In genomic region chr20:1855113-1855512, GRCh38 we compare ENCODE assay signal across 1 cellular context.
TF ChIP-seq lines count a peak whose summit lies in the region.

No MANE protein-coding gene starts in this region.

TF ChIP-seq in HepG2, 621 proteins besides CTCF, POLR2A, EP300 and RAD21 (continued from another document and continues in another):
- TF ChIP-seq, protein P1, sequence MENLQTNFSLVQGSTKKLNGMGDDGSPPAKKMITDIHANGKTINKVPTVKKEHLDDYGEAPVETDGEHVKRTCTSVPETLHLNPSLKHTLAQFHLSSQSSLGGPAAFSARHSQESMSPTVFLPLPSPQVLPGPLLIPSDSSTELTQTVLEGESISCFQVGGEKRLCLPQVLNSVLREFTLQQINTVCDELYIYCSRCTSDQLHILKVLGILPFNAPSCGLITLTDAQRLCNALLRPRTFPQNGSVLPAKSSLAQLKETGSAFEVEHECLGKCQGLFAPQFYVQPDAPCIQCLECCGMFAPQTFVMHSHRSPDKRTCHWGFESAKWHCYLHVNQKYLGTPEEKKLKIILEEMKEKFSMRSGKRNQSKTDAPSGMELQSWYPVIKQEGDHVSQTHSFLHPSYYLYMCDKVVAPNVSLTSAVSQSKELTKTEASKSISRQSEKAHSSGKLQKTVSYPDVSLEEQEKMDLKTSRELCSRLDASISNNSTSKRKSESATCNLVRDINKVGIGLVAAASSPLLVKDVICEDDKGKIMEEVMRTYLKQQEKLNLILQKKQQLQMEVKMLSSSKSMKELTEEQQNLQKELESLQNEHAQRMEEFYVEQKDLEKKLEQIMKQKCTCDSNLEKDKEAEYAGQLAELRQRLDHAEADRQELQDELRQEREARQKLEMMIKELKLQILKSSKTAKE (CRISPR knock-in tag; IDR thresholded peaks at IDR 0.05; ENCODE audit: borderline replicate concordance) = no peak
- 0 out of 2 replicates have a peak, but pooled peaks have one; percentile 78 for TF ChIP-seq FIP1L1 (IDR thresholded peaks at IDR 0.05; ENCODE audit: borderline replicate concordance, insufficient read depth, low read depth, low read length)
- TF ChIP-seq, protein P2, sequence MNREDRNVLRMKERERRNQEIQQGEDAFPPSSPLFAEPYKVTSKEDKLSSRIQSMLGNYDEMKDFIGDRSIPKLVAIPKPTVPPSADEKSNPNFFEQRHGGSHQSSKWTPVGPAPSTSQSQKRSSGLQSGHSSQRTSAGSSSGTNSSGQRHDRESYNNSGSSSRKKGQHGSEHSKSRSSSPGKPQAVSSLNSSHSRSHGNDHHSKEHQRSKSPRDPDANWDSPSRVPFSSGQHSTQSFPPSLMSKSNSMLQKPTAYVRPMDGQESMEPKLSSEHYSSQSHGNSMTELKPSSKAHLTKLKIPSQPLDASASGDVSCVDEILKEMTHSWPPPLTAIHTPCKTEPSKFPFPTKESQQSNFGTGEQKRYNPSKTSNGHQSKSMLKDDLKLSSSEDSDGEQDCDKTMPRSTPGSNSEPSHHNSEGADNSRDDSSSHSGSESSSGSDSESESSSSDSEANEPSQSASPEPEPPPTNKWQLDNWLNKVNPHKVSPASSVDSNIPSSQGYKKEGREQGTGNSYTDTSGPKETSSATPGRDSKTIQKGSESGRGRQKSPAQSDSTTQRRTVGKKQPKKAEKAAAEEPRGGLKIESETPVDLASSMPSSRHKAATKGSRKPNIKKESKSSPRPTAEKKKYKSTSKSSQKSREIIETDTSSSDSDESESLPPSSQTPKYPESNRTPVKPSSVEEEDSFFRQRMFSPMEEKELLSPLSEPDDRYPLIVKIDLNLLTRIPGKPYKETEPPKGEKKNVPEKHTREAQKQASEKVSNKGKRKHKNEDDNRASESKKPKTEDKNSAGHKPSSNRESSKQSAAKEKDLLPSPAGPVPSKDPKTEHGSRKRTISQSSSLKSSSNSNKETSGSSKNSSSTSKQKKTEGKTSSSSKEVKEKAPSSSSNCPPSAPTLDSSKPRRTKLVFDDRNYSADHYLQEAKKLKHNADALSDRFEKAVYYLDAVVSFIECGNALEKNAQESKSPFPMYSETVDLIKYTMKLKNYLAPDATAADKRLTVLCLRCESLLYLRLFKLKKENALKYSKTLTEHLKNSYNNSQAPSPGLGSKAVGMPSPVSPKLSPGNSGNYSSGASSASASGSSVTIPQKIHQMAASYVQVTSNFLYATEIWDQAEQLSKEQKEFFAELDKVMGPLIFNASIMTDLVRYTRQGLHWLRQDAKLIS (CRISPR knock-in tag; IDR thresholded peaks at IDR 0.05) = no peak
- TF ChIP-seq HMG20A (CRISPR knock-in tag; IDR thresholded peaks at IDR 0.05; ENCODE audit: borderline replicate concordance) = peak; percentile 66
- TF ChIP-seq ZNF598 (CRISPR knock-in tag; IDR thresholded peaks at IDR 0.05; ENCODE audit: borderline replicate concordance) = no peak; the same call in 1 of the 2 replicates
- TF ChIP-seq, protein P3, sequence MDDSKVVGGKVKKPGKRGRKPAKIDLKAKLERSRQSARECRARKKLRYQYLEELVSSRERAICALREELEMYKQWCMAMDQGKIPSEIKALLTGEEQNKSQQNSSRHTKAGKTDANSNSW (CRISPR knock-in tag; IDR thresholded peaks at IDR 0.05; ENCODE audit: borderline replicate concordance) = no peak
- TF ChIP-seq ZNF703 (CRISPR knock-in tag; IDR thresholded peaks at IDR 0.05; ENCODE audit: borderline replicate concordance) = no peak
- no peak for TF ChIP-seq BRF2 (CRISPR knock-in tag; IDR thresholded peaks at IDR 0.05)
- no peak for TF ChIP-seq DR1 (CRISPR knock-in tag; IDR thresholded peaks at IDR 0.05)
- TF ChIP-seq POLR2AphosphoS5 (IDR thresholded peaks at IDR 0.05; ENCODE audit: low read depth, low read length) = no peak
- TF ChIP-seq NR0B2 (CRISPR knock-in tag; IDR thresholded peaks at IDR 0.05) = no peak
- TF ChIP-seq GPBP1L1 (CRISPR knock-in tag; IDR thresholded peaks at IDR 0.05) = no peak
- no peak for TF ChIP-seq KDM4B (CRISPR knock-in tag; IDR thresholded peaks at IDR 0.05)
- TF ChIP-seq, protein P4, sequence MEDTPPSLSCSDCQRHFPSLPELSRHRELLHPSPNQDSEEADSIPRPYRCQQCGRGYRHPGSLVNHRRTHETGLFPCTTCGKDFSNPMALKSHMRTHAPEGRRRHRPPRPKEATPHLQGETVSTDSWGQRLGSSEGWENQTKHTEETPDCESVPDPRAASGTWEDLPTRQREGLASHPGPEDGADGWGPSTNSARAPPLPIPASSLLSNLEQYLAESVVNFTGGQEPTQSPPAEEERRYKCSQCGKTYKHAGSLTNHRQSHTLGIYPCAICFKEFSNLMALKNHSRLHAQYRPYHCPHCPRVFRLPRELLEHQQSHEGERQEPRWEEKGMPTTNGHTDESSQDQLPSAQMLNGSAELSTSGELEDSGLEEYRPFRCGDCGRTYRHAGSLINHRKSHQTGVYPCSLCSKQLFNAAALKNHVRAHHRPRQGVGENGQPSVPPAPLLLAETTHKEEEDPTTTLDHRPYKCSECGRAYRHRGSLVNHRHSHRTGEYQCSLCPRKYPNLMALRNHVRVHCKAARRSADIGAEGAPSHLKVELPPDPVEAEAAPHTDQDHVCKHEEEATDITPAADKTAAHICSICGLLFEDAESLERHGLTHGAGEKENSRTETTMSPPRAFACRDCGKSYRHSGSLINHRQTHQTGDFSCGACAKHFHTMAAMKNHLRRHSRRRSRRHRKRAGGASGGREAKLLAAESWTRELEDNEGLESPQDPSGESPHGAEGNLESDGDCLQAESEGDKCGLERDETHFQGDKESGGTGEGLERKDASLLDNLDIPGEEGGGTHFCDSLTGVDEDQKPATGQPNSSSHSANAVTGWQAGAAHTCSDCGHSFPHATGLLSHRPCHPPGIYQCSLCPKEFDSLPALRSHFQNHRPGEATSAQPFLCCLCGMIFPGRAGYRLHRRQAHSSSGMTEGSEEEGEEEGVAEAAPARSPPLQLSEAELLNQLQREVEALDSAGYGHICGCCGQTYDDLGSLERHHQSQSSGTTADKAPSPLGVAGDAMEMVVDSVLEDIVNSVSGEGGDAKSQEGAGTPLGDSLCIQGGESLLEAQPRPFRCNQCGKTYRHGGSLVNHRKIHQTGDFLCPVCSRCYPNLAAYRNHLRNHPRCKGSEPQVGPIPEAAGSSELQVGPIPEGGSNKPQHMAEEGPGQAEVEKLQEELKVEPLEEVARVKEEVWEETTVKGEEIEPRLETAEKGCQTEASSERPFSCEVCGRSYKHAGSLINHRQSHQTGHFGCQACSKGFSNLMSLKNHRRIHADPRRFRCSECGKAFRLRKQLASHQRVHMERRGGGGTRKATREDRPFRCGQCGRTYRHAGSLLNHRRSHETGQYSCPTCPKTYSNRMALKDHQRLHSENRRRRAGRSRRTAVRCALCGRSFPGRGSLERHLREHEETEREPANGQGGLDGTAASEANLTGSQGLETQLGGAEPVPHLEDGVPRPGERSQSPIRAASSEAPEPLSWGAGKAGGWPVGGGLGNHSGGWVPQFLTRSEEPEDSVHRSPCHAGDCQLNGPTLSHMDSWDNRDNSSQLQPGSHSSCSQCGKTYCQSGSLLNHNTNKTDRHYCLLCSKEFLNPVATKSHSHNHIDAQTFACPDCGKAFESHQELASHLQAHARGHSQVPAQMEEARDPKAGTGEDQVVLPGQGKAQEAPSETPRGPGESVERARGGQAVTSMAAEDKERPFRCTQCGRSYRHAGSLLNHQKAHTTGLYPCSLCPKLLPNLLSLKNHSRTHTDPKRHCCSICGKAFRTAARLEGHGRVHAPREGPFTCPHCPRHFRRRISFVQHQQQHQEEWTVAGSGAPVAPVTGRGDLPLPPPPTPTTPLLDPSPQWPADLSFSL (CRISPR knock-in tag; IDR thresholded peaks at IDR 0.05) = no peak
- peak; percentile 46; the same call in 1 of the 2 replicates for TF ChIP-seq ZFP91 (CRISPR knock-in tag; IDR thresholded peaks at IDR 0.05; ENCODE audit: borderline replicate concordance)
- no peak for TF ChIP-seq ESRRA (CRISPR knock-in tag; IDR thresholded peaks at IDR 0.05; ENCODE audit: low read depth)
- no peak for TF ChIP-seq IKZF1 (IDR thresholded peaks at IDR 0.05)
- TF ChIP-seq ZSCAN20 (CRISPR knock-in tag; IDR thresholded peaks at IDR 0.05; ENCODE audit: borderline replicate concordance) = no peak
- TF ChIP-seq MAFF (IDR thresholded peaks at IDR 0.05; ENCODE audit: low read depth, low read length) = no peak
- TF ChIP-seq ZSCAN25 (CRISPR knock-in tag; IDR thresholded peaks at IDR 0.05) = no peak
- TF ChIP-seq ZNF720 (CRISPR knock-in tag; IDR thresholded peaks at IDR 0.05) = 0 out of 2 replicates have a peak, but pooled peaks have one; percentile 21
- no peak for TF ChIP-seq ZNF784 (CRISPR knock-in tag; IDR thresholded peaks at IDR 0.05; ENCODE audit: borderline replicate concordance)
- TF ChIP-seq, protein P5, sequence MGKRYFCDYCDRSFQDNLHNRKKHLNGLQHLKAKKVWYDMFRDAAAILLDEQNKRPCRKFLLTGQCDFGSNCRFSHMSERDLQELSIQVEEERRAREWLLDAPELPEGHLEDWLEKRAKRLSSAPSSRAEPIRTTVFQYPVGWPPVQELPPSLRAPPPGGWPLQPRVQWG (CRISPR knock-in tag; IDR thresholded peaks at IDR 0.05; ENCODE audit: borderline replicate concordance, low read depth) = no peak
- TF ChIP-seq FOXJ3 (CRISPR knock-in tag; IDR thresholded peaks at IDR 0.05; ENCODE audit: borderline replicate concordance) = no peak; the same call in 1 of the 2 replicates
- peak; percentile 74; the same call in 1 of the 2 replicates for TF ChIP-seq RARA (CRISPR knock-in tag; IDR thresholded peaks at IDR 0.05)
- TF ChIP-seq KMT2B (CRISPR knock-in tag; IDR thresholded peaks at IDR 0.05) = no peak
- no peak for TF ChIP-seq FOXA1 (IDR thresholded peaks at IDR 0.05)
- TF ChIP-seq FOXA1 (CRISPR knock-in tag; IDR thresholded peaks at IDR 0.05) = peak; percentile 40; the same call in 1 of the 2 replicates
- no peak for TF ChIP-seq NBN (conservative IDR thresholded peaks at IDR 0.05)
- no peak for TF ChIP-seq ZFP90 (CRISPR knock-in tag; IDR thresholded peaks at IDR 0.05; ENCODE audit: borderline replicate concordance)
- no peak for TF ChIP-seq ZFP36L2 (CRISPR knock-in tag; IDR thresholded peaks at IDR 0.05)
- no peak for TF ChIP-seq ZNF615 (CRISPR knock-in tag; IDR thresholded peaks at IDR 0.05; ENCODE audit: borderline replicate concordance)
- 0 out of 2 replicates have a peak, but pooled peaks have one; percentile 46 for TF ChIP-seq ZNF878 (CRISPR knock-in tag; IDR thresholded peaks at IDR 0.05)
- TF ChIP-seq UBTF (CRISPR knock-in tag; IDR thresholded peaks at IDR 0.05) = no peak
- TF ChIP-seq ZNF510 (CRISPR knock-in tag; IDR thresholded peaks at IDR 0.05; ENCODE audit: low read depth) = no peak
- no peak for TF ChIP-seq U2AF1 (optimal IDR thresholded peaks at IDR 0.05; ENCODE audit: low read depth, low read length)
